ENCODE assay signal across 9 cellular contexts in the genomic region with DNA sequence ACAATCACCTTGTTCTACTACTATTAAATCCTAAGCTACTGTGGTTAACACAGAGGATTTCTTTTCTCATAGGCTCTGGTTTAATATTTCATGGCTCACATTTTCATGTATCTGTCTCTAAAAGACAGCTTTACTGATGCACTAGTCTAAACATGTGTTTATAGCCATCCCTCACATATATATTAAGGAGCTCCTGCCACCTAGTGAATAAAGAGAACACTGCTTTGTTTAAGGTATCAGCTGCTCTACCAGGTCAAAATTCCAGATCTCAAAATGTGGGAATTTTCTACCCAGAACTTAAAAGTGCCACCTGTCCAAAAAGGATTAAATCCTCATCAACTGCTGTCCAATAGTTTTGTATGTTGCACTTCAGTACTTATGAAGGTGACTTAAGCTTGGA.
DNase-seq lines count a peak whose midpoint lies in the region; ATAC-seq, FAIRE-seq and TF ChIP-seq lines count a peak whose summit lies in the region.
"Had no signal": no experiment of that assay in that cellular context is flagged by ENCODE, and none has a peak within 500 bp of the region (broad histone marks: within the 10 kb centered on the region; RNA-seq: fewer than 3 reads in every experiment).

No MANE protein-coding gene starts in this region.

- H3K27ac ChIP-seq in KMS-11 (no peak overlapping the region), HepG2 (ENCODE audit: extremely low read length, insufficient read depth, low read length) (no peak overlapping the region), right atrium auricular region (no peak overlapping the region)

- no peak for TF ChIP-seq RAD21 in HepG2 (CRISPR knock-in tag; IDR thresholded peaks at IDR 0.05)

- no TSS peak for BruUV-seq in HepG2 (replicated peaks; lab: Mats Ljungman, UMichigan)

- no peak for TF ChIP-seq POLR2A in HepG2 (IDR thresholded peaks at IDR 0.05; ENCODE audit: insufficient read depth in 1 of 2, low read depth in 2 of 2, low read length in 2 of 2)

- H3K27ac Mint-ChIP-seq in activated naive CD4-positive, alpha-beta T cell treated with anti-CD3 and anti-CD28 coated beads for 36 hours: no peak overlapping the region

- no peak for DNase-seq in GM12865 (ENCODE audit: low read depth)
- DNase-seq in SK-N-DZ (ENCODE audit: low spot score): peak; percentile 2
- peak; percentile 2 for DNase-seq in HepG2 (ENCODE audit: low spot score)
- no peak for DNase-seq in stimulated activated CD4-positive, alpha-beta T cell treated with anti-CD3 and anti-CD28 coated beads, Interleukin-1b, Interleukin-23, amount 100 ng/mL, for 48 hours
- no peak for DNase-seq in 8988T
- no peak for DNase-seq in right atrium auricular region (ENCODE audit: low spot score)
- DNase-seq in activated naive CD4-positive, alpha-beta T cell treated with anti-CD3 and anti-CD28 coated beads for 36 hours: no peak
- DNase-seq: activated CD4-positive, alpha-beta T cell treated with anti-CD3 and anti-CD28 coated beads, Interleukin-2, amount 50 U/mL, for 4 hours had no signal

- H3K36me3 ChIP-seq in KMS-11 (ENCODE audit: insufficient read depth): no peaks in the 10 kb centered on the region
- no peaks in the 10 kb centered on the region for H3K36me3 ChIP-seq in HepG2 (replicated peaks in 1 of 2; ENCODE audit: control insufficient read depth in 1 of 2, insufficient read depth in 2 of 2, low read length in 2 of 2)
- H3K36me3 ChIP-seq in right atrium auricular region: no peaks in the 10 kb centered on the region

- H3K4me1 ChIP-seq in KMS-11 (ENCODE audit: low read depth, poor library complexity, severe bottlenecking): no peaks in the 10 kb centered on the region
- no peaks in the 10 kb centered on the region for H3K4me1 ChIP-seq in HepG2 (ENCODE audit: insufficient read depth, low read length)
- no peaks in the 10 kb centered on the region for H3K4me1 ChIP-seq in right atrium auricular region

- CTCF ChIA-PET in HepG2 (lab: Yijun Ruan, JAX; ENCODE audit: low intra/inter-chr PET ratio, low total read pairs): interaction anchor here (1.2 kb wide), 1 partner anchor 724 kb away, joined by 3 read pairs; no protein-coding TSS in a partner anchor
- CTCF ChIA-PET in activated naive CD4-positive, alpha-beta T cell treated with anti-CD3 and anti-CD28 coated beads for 36 hours (lab: Charles Lee): interaction anchor here (0.5 to 1.0 kb wide), 6 partner anchors 190 to 1301 kb away, joined by 3 to 4 read pairs (median 3); no protein-coding TSS in a partner anchor

- POLR2A ChIA-PET in HepG2 (lab: Yijun Ruan, JAX): no interaction called here

- H3K27me3 Mint-ChIP-seq in activated naive CD4-positive, alpha-beta T cell treated with anti-CD3 and anti-CD28 coated beads for 36 hours (ENCODE audit: low read depth): peaks cover 2% of the 10 kb centered on the region

- TF ChIP-seq EP300 in HepG2 (IDR thresholded peaks at IDR 0.05; ENCODE audit: low read depth in 2 of 2, low read length in 2 of 2): no peak
- no peak for TF ChIP-seq EP300 in HepG2 (CRISPR knock-in tag; IDR thresholded peaks at IDR 0.05; ENCODE audit: borderline replicate concordance)

- no peak overlapping the region for H3K4me2 ChIP-seq in KMS-11
- no peak overlapping the region for H3K4me2 ChIP-seq in HepG2 (ENCODE audit: low read depth, low read length)

- no peak overlapping the region for H2AFZ ChIP-seq in KMS-11 (ENCODE audit: low read depth)
- H2AFZ ChIP-seq in HepG2 (ENCODE audit: low read length): no peak overlapping the region

- H4K20me1 ChIP-seq in KMS-11 (ENCODE audit: insufficient read depth) (no peaks in the 10 kb centered on the region), HepG2 (ENCODE audit: insufficient read depth, low read length) (no peaks in the 10 kb centered on the region)

- H3K79me2 ChIP-seq in KMS-11 (ENCODE audit: insufficient read depth, low read depth) (no peaks in the 10 kb centered on the region), HepG2 (ENCODE audit: insufficient read depth, low read length) (no peaks in the 10 kb centered on the region)

- H3K9ac ChIP-seq in KMS-11 (no peak overlapping the region), HepG2 (ENCODE audit: insufficient read depth, low read depth, low read length) (no peak overlapping the region)

- no peaks in the 10 kb centered on the region for H3K27me3 ChIP-seq in KMS-11 (ENCODE audit: insufficient read depth, low read depth)
- H3K27me3 ChIP-seq in HepG2 (ENCODE audit: control insufficient read depth in 1 of 2, insufficient read depth in 2 of 2, low read length in 2 of 2): no peaks in the 10 kb centered on the region
- H3K27me3 ChIP-seq in right atrium auricular region: no peaks in the 10 kb centered on the region

- H3K9me3 ChIP-seq in HepG2 (ENCODE audit: low read length): no peaks in the 10 kb centered on the region
- H3K9me3 ChIP-seq in right atrium auricular region: no peaks in the 10 kb centered on the region

- H3K9me3 Mint-ChIP-seq in activated naive CD4-positive, alpha-beta T cell treated with anti-CD3 and anti-CD28 coated beads for 36 hours: peaks cover 2% of the 10 kb centered on the region

- in situ Hi-C loops in HepG2 (cut with HindIII; ENCODE audit: extremely low pct_ligation_motif_present, low pct_unique_long_range_greater_than_20kb): loop anchor here (10.0 kb wide), 1 partner anchor 726 kb away; no protein-coding TSS in a partner anchor

- ATAC-seq in HepG2: peak; percentile 70

- intact Hi-C loops in HepG2 (cut with micrococcal nuclease; ENCODE audit: unreplicated experiment): loop anchor here (1.0 to 5.0 kb wide), 2 partner anchors 725 to 744 kb away; no protein-coding TSS in a partner anchor
- intact Hi-C loops in activated naive CD4-positive, alpha-beta T cell treated with anti-CD3 and anti-CD28 coated beads for 36 hours (cut with micrococcal nuclease): loop anchor here (1.0 to 5.0 kb wide), 4 partner anchors 725 to 1294 kb away; no protein-coding TSS in a partner anchor

- H3K4me3 ChIP-seq in GM12865 (ENCODE audit: low read depth, low read length): no peak overlapping the region
- no peak overlapping the region for H3K4me3 ChIP-seq in KMS-11 (IDR thresholded peaks at IDR 0.05; ENCODE audit: insufficient read depth, low read depth, low read length)
- H3K4me3 ChIP-seq in HepG2 (replicated peaks in 1 of 3; ENCODE audit: insufficient read depth in 1 of 3, low read depth in 2 of 3, low read length in 3 of 3): no peak overlapping the region
- no peak overlapping the region for H3K4me3 ChIP-seq in right atrium auricular region

- H3K4me3 Mint-ChIP-seq in activated naive CD4-positive, alpha-beta T cell treated with anti-CD3 and anti-CD28 coated beads for 36 hours: no peak overlapping the region

- TF ChIP-seq CTCF in GM12865 (IDR thresholded peaks at IDR 0.05; ENCODE audit: insufficient read depth, low read depth, low read length, missing control alignments) (peak; percentile 2), KMS-11 (conservative IDR thresholded peaks at IDR 0.05; ENCODE audit: low read depth, low read length) (peak; percentile 36; the same call in 1 of the 2 replicates), HepG2 (CRISPR knock-in tag; IDR thresholded peaks at IDR 0.05) (peak; percentile 31; the same call in 1 of the 2 replicates), right atrium auricular region (IDR thresholded peaks at IDR 0.05) (peak in 1 of 2 donors; percentile 14)

- H3K4me1 Mint-ChIP-seq in activated naive CD4-positive, alpha-beta T cell treated with anti-CD3 and anti-CD28 coated beads for 36 hours (ENCODE audit: low read depth): no peaks in the 10 kb centered on the region

- no peak for FAIRE-seq in HepG2 (lab: Jason Lieb, UNC)

- no peaks in the 10 kb centered on the region for H3K36me3 Mint-ChIP-seq in activated naive CD4-positive, alpha-beta T cell treated with anti-CD3 and anti-CD28 coated beads for 36 hours (ENCODE audit: low read depth)

TF ChIP-seq in HepG2, 621 proteins besides CTCF, POLR2A, EP300 and RAD21:
- TF ChIP-seq, protein P1, sequence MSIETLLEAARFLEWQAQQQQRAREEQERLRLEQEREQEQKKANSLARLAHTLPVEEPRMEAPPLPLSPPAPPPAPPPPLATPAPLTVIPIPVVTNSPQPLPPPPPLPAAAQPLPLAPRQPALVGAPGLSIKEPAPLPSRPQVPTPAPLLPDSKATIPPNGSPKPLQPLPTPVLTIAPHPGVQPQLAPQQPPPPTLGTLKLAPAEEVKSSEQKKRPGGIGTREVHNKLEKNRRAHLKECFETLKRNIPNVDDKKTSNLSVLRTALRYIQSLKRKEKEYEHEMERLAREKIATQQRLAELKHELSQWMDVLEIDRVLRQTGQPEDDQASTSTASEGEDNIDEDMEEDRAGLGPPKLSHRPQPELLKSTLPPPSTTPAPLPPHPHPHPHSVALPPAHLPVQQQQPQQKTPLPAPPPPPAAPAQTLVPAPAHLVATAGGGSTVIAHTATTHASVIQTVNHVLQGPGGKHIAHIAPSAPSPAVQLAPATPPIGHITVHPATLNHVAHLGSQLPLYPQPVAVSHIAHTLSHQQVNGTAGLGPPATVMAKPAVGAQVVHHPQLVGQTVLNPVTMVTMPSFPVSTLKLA (IDR thresholded peaks at IDR 0.05): no peak
- TF ChIP-seq STAG1 (CRISPR knock-in tag; IDR thresholded peaks at IDR 0.05): peak; percentile 41; the same call in 1 of the 2 replicates

Comparison
In these comparisons a context has a peak if more than half of its experiments do, and no peak if none do; other contexts are left out.
1. DNase-seq: peak in SK-N-DZ (single experiment) and HepG2 (single experiment); none in GM12865 (single experiment), stimulated activated CD4-positive, alpha-beta T cell treated with anti-CD3 and anti-CD28 coated beads, Interleukin-1b, Interleukin-23, amount 100 ng/mL, for 48 hours (single experiment), 8988T (single experiment), right atrium auricular region (single experiment) and activated naive CD4-positive, alpha-beta T cell treated with anti-CD3 and anti-CD28 coated beads for 36 hours (single experiment).